ENCODE assay signal across 13 cellular contexts in the genomic region with DNA sequence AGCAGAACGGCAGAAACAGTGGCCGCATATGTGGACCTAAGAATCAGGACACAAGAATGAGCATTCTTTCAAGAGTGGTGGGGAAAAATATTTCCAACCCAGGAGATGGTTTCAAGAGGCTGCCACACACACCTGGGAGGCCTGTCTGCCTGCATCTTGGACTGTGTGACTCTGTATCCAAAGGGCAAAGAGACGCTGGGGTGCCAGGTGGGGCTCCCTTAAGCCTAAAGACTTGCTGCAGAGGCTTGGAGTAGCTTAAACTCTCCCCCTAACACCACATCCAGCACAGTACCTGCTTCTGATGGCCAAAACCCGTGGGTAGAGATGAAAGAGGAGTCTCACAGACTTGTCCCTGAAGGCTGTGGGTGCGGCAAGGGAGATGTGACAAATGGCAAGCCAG. TPM values are rescaled to one million over a fixed set of nuclear protein-coding genes. Genes with fewer than 3 reads are reported as not detected.
DNase-seq lines count a peak whose midpoint lies in the region; ATAC-seq and TF ChIP-seq lines count a peak whose summit lies in the region.
"Had no signal": no experiment of that assay in that cellular context is flagged by ENCODE, and none has a peak within 500 bp of the region (broad histone marks: within the 10 kb centered on the region; RNA-seq: fewer than 3 reads in every experiment).

No MANE protein-coding gene starts in this region.

- POLR2A ChIA-PET in RWPE1 (lab: Yijun Ruan, JAX; ENCODE audit: low non-redundant PET): no interaction called here

- ATAC-seq in activated T-cell treated with anti-CD3 and anti-CD28 coated beads, Interleukin-2, amount 50 U/mL, for 4 hours: no peak
- ATAC-seq in stimulated activated memory B cell treated with anti-CD40 and anti-IgM and Interleukin-4, amounts not matched to agents 10 μg/mL and 1 μg/mL and 100 μg/mL, for 72 hours: no peak

- DNase-seq in activated T-cell treated with anti-CD3 and anti-CD28 coated beads, Interleukin-2, amount 50 U/mL, for 4 hours: no peak
- DNase-seq in activated T-cell treated with anti-CD3 and anti-CD28 coated beads, Interleukin-2, amount 50 U/mL, for 48 hours: no peak
- DNase-seq in RWPE1 (ENCODE audit: low spot score): no peak
- DNase-seq in hepatocyte (ENCODE audit: low spot score): no peak
- no peak for DNase-seq in DMS53 treated with DMSO at 0.1 percent for 48 hours (lab: John Stamatoyannopoulos, UW; ENCODE audit: unreplicated experiment)
- no peak for DNase-seq in SKM-1 treated with dmso at 0.1 percent for 144 hours (lab: John Stamatoyannopoulos, UW; ENCODE audit: unreplicated experiment)
- no peak for DNase-seq in DMS 273 (lab: John Stamatoyannopoulos, UW; ENCODE audit: unreplicated experiment)
- DNase-seq: GDM1; NCI-H1436 treated with DMSO at 0.1 percent for 48 hours; stimulated activated naive CD4-positive, alpha-beta T cell treated with Interleukin-2 at 50 U/mL for 16 hours; T-helper 1 cell had no signal

- H3K36me3 Mint-ChIP-seq in activated T-cell treated with anti-CD3 and anti-CD28 coated beads, Interleukin-2, amount 50 U/mL, for 4 hours (ENCODE audit: insufficient read depth): peaks cover 9% of the 10 kb centered on the region
- peaks cover 74% of the 10 kb centered on the region for H3K36me3 Mint-ChIP-seq in stimulated activated memory B cell treated with anti-CD40 and anti-IgM and Interleukin-4, amounts not matched to agents 10 μg/mL and 1 μg/mL and 100 μg/mL, for 72 hours

- H3K4me2 ChIP-seq in hepatocyte: no peak overlapping the region

- peaks cover 6% of the 10 kb centered on the region for H3K4me1 ChIP-seq in hepatocyte (ENCODE audit: insufficient read depth)

- peak overlapping the region; percentile 49 for H3K27ac ChIP-seq in RWPE1
- H3K27ac ChIP-seq in hepatocyte: peak overlapping the region; percentile 37

- 76% methylated on average over 5 of the region's 5 CpGs for WGBS in hepatocyte (ENCODE audit: low lambda C conversion rate, missing lambda C conversion rate)

- H3K27me3 ChIP-seq in hepatocyte: no peaks in the 10 kb centered on the region

- peak overlapping the region; percentile 81 for H3K4me3 Mint-ChIP-seq in activated T-cell treated with anti-CD3 and anti-CD28 coated beads, Interleukin-2, amount 50 U/mL, for 4 hours
- peak overlapping the region; percentile 85 for H3K4me3 Mint-ChIP-seq in stimulated activated memory B cell treated with anti-CD40 and anti-IgM and Interleukin-4, amounts not matched to agents 10 μg/mL and 1 μg/mL and 100 μg/mL, for 72 hours
- H3K4me3 Mint-ChIP-seq: nephron had no signal

- no peaks in the 10 kb centered on the region for H3K9me3 Mint-ChIP-seq in activated T-cell treated with anti-CD3 and anti-CD28 coated beads, Interleukin-2, amount 50 U/mL, for 4 hours
- no peaks in the 10 kb centered on the region for H3K9me3 Mint-ChIP-seq in stimulated activated memory B cell treated with anti-CD40 and anti-IgM and Interleukin-4, amounts not matched to agents 10 μg/mL and 1 μg/mL and 100 μg/mL, for 72 hours
- H3K9me3 Mint-ChIP-seq: nephron had no signal

- H3K4me1 Mint-ChIP-seq in activated T-cell treated with anti-CD3 and anti-CD28 coated beads, Interleukin-2, amount 50 U/mL, for 4 hours (ENCODE audit: low read depth): peaks cover 73% of the 10 kb centered on the region
- peaks cover 79% of the 10 kb centered on the region for H3K4me1 Mint-ChIP-seq in stimulated activated memory B cell treated with anti-CD40 and anti-IgM and Interleukin-4, amounts not matched to agents 10 μg/mL and 1 μg/mL and 100 μg/mL, for 72 hours

- H2AFZ ChIP-seq in hepatocyte: no peak overlapping the region

- H3K79me2 ChIP-seq in hepatocyte: no peaks in the 10 kb centered on the region

- H3K9me3 ChIP-seq in hepatocyte (ENCODE audit: low read depth): no peaks in the 10 kb centered on the region

- no peaks in the 10 kb centered on the region for H3K27me3 Mint-ChIP-seq in activated T-cell treated with anti-CD3 and anti-CD28 coated beads, Interleukin-2, amount 50 U/mL, for 4 hours (ENCODE audit: low read depth)
- no peaks in the 10 kb centered on the region for H3K27me3 Mint-ChIP-seq in stimulated activated memory B cell treated with anti-CD40 and anti-IgM and Interleukin-4, amounts not matched to agents 10 μg/mL and 1 μg/mL and 100 μg/mL, for 72 hours

- peak overlapping the region; percentile 95 for H3K27ac Mint-ChIP-seq in stimulated activated memory B cell treated with anti-CD40 and anti-IgM and Interleukin-4, amounts not matched to agents 10 μg/mL and 1 μg/mL and 100 μg/mL, for 72 hours

- H3K9me2 ChIP-seq in hepatocyte (replicated peaks; ENCODE audit: insufficient read depth): no peaks in the 10 kb centered on the region

- no peak overlapping the region for H3K4me3 ChIP-seq in hepatocyte

- TF ChIP-seq CTCF in RWPE1 (conservative IDR thresholded peaks at IDR 0.05; ENCODE audit: low read depth): no peak
- no peak for TF ChIP-seq CTCF in hepatocyte (IDR thresholded peaks at IDR 0.05; ENCODE audit: poor library complexity)

- no peaks in the 10 kb centered on the region for H3K36me3 ChIP-seq in hepatocyte (replicated peaks; ENCODE audit: insufficient read depth, low read depth)

- CTCF ChIA-PET in RWPE1 (lab: Yijun Ruan, JAX): interaction anchor here (0.7 kb wide), 1 partner anchor 197 kb away, joined by 3 read pairs; no protein-coding TSS in a partner anchor

- no peaks in the 10 kb centered on the region for H4K20me1 ChIP-seq in hepatocyte (ENCODE audit: insufficient read depth, poor library complexity, severe bottlenecking)

RNA-seq across cellular contexts. Expression of a gene that starts 3.5 kb away (rescaled TPM):
- total RNA-seq in activated T-cell treated with anti-CD3 and anti-CD28 coated beads, Interleukin-2, amount 50 U/mL, for 4 hours: 10 to 100 TPM; 17.6 to 30.8 (median 23.7) TPM
- not detected in 2 replicates for total RNA-seq in hepatocyte
- polyA plus RNA-seq in hepatocyte: 0.11 and 0.29 TPM in 2 replicates

RNA-seq across cellular contexts. Expression of a gene that starts 38.5 kb away (rescaled TPM):
- 10 to 100 TPM; 26.1 to 31.2 (median 26.9) TPM for total RNA-seq in activated T-cell treated with anti-CD3 and anti-CD28 coated beads, Interleukin-2, amount 50 U/mL, for 4 hours
- 7.8 and 25.3 TPM in 2 replicates for total RNA-seq in hepatocyte
- polyA plus RNA-seq in hepatocyte: 18.0 and 18.1 TPM in 2 replicates

Comparison
In these comparisons a context has a peak if more than half of its experiments do, and no peak if none do; other contexts are left out.
1. RNA of a gene that starts 3.5 kb away (total RNA-seq): 17.6 to 30.8 TPM in activated T-cell treated with anti-CD3 and anti-CD28 coated beads, Interleukin-2, amount 50 U/mL, for 4 hours; not detected in hepatocyte; every median in the first group is over 10 times any median in the second.